12 cellular contexts compared by ENCODE assay signal in the genomic region with DNA sequence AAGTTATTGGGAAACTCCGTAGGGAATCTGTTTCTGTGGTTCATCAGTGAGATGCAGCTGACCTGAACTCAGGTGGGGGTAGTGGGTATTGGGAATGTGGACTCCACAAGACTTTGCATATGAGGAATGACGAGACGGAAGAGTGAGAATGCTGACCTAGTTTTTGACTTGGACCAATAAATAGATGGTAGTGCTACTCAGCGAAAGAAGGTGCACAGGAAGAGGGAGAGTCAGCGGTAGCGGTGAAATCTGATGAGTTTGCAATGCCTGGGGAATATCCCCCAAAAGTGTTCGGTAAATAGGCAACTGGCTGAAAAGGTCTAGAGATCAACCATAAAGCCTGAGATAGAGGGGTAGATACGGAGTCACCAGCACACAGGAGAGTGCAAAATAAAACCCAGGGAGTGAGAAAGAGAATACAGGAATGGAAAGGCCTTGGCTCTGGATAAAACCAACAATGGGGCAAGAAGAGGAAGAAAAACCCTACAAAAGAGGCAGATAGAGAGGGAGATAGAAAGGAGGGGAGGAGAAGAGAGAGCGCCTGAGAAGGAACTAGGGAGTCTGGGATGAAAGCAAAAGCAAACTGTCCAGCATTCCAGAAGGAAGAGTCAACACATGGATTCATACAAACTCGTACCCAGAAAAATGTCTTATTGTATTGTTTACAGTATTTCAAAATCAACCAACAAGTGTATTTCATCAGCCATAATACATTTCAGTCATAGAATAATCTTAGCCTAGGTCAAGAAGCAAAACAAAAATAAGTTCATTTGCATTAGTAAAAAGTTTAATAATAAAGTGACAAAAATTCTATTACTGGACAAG. TPM values are rescaled to one million over a fixed set of nuclear protein-coding genes. Genes with fewer than 3 reads are reported as not detected.
DNase-seq lines count a peak whose midpoint lies in the region; ATAC-seq, FAIRE-seq and TF ChIP-seq lines count a peak whose summit lies in the region.
"Had no signal": no experiment of that assay in that cellular context is flagged by ENCODE, and none has a peak within 500 bp of the region (broad histone marks: within the 10 kb centered on the region; RNA-seq: fewer than 3 reads in every experiment).

No MANE protein-coding gene starts in this region.

- in situ Hi-C loops in G401 (cut with HindIII; ENCODE audit: low sequenced_read_pairs) = no loop called here

- H3K9me3 ChIP-seq in psoas muscle = no peaks in the 10 kb centered on the region
- H3K9me3 ChIP-seq: left lung, right atrium auricular region had no signal

- intact Hi-C loops in psoas muscle (cut with DNase I) = no loop called here

- no peaks in the 10 kb centered on the region for H3K27me3 ChIP-seq in psoas muscle (ENCODE audit: insufficient read depth in 3 of 3, low read length in 2 of 3)
- H3K27me3 ChIP-seq: right atrium auricular region had no signal

- no peak overlapping the region for H3K4me3 Mint-ChIP-seq in activated T-cell treated with anti-CD3 and anti-CD28 coated beads, Interleukin-2, amount 50 U/mL, for 24 hours
- H3K4me3 Mint-ChIP-seq: activated T-cell treated with anti-CD3 and anti-CD28 coated beads, Interleukin-2, amount 50 U/mL, for 72 hours had no signal

- H3K27ac ChIP-seq in epithelial cell of prostate (peak overlapping the region; percentile 94), psoas muscle (no peak overlapping the region)
- H3K27ac ChIP-seq: left lung, right atrium auricular region had no signal

- no peak overlapping the region for H3K27ac Mint-ChIP-seq in activated naive CD4-positive, alpha-beta T cell treated with anti-CD3 and anti-CD28 coated beads, Interleukin-2, amount 50 U/mL, for 72 hours
- H3K27ac Mint-ChIP-seq in activated T-cell treated with anti-CD3 and anti-CD28 coated beads, Interleukin-2, amount 50 U/mL, for 24 hours = no peak overlapping the region
- H3K27ac Mint-ChIP-seq: activated T-cell treated with anti-CD3 and anti-CD28 coated beads, Interleukin-2, amount 50 U/mL, for 72 hours had no signal

- no peaks in the 10 kb centered on the region for H3K36me3 ChIP-seq in psoas muscle (ENCODE audit: insufficient read depth in 1 of 2, low read depth in 1 of 2)
- H3K36me3 ChIP-seq: right atrium auricular region had no signal

- H3K9me3 Mint-ChIP-seq in activated naive CD4-positive, alpha-beta T cell treated with anti-CD3 and anti-CD28 coated beads, Interleukin-2, amount 50 U/mL, for 72 hours = no peaks in the 10 kb centered on the region
- no peaks in the 10 kb centered on the region for H3K9me3 Mint-ChIP-seq in activated T-cell treated with anti-CD3 and anti-CD28 coated beads, Interleukin-2, amount 50 U/mL, for 24 hours
- H3K9me3 Mint-ChIP-seq: activated T-cell treated with anti-CD3 and anti-CD28 coated beads, Interleukin-2, amount 50 U/mL, for 72 hours had no signal

- peak; percentile 20 for FAIRE-seq in RCC 7860 (lab: Jason Lieb, UNC)

- H3K4me1 Mint-ChIP-seq in activated T-cell treated with anti-CD3 and anti-CD28 coated beads, Interleukin-2, amount 50 U/mL, for 24 hours (ENCODE audit: low read depth) = peaks cover 21% of the 10 kb centered on the region

- peaks cover 62% of the 10 kb centered on the region for H3K4me1 ChIP-seq in psoas muscle

- DNase-seq in G401 (ENCODE audit: low spot score) = peak; percentile 73
- DNase-seq in RCC 7860 (ENCODE audit: low spot score) = peak; percentile 37
- DNase-seq in epithelial cell of prostate (ENCODE audit: low read depth, low spot score) = no peak
- DNase-seq in psoas muscle = no peak
- DNase-seq in activated naive CD4-positive, alpha-beta T cell treated with anti-CD3 and anti-CD28 coated beads, Interleukin-2, amount 50 U/mL, for 72 hours (ENCODE audit: low spot score in 2 of 2) = no peak
- no peak for DNase-seq in COR-L47 (lab: John Stamatoyannopoulos, UW)
- DNase-seq in activated T-cell treated with anti-CD3 and anti-CD28 coated beads, Interleukin-2, amount 50 U/mL, for 24 hours = no peak
- DNase-seq in Ammon's horn (ENCODE audit: low spot score) = no peak
- DNase-seq: activated T-cell treated with anti-CD3 and anti-CD28 coated beads, Interleukin-2, amount 50 U/mL, for 72 hours; left lung; NCI-H446 had no signal

- H3K4me3 ChIP-seq in psoas muscle = peak overlapping the region; percentile 14
- H3K4me3 ChIP-seq: right atrium auricular region had no signal

- no peak for TF ChIP-seq CTCF in psoas muscle (IDR thresholded peaks at IDR 0.05)

- H3K27me3 Mint-ChIP-seq in activated T-cell treated with anti-CD3 and anti-CD28 coated beads, Interleukin-2, amount 50 U/mL, for 24 hours = no peaks in the 10 kb centered on the region

- WGBS in psoas muscle, 3 donors = 70 to 84% (median 78%) methylated on average over 10 of the region's 10 CpGs

- ATAC-seq in psoas muscle = no peak
- ATAC-seq in activated naive CD4-positive, alpha-beta T cell treated with anti-CD3 and anti-CD28 coated beads, Interleukin-2, amount 50 U/mL, for 72 hours = no peak
- ATAC-seq: activated T-cell treated with anti-CD3 and anti-CD28 coated beads, Interleukin-2, amount 50 U/mL, for 72 hours; left lung had no signal

- H3K36me3 Mint-ChIP-seq in activated naive CD4-positive, alpha-beta T cell treated with anti-CD3 and anti-CD28 coated beads, Interleukin-2, amount 50 U/mL, for 72 hours = peaks cover 0 to 10% of the 10 kb centered on the region in 2 donors
- peaks cover 5% of the 10 kb centered on the region for H3K36me3 Mint-ChIP-seq in activated T-cell treated with anti-CD3 and anti-CD28 coated beads, Interleukin-2, amount 50 U/mL, for 24 hours (ENCODE audit: low read depth)

RNA-seq across cellular contexts. Expression of a gene that starts 5.4 kb away (rescaled TPM):
- 13.4 and 21.5 TPM in 2 replicates for total RNA-seq in G401 (2014; rRNA removed; shearing (Covaris generic))
- 10 to 100 TPM; 27.7 to 44.7 (median 36.4) TPM for total RNA-seq in psoas muscle
- polyA plus RNA-seq in psoas muscle = 10 to 100 TPM; 16.1 to 34.2 (median 16.8) TPM
- 10 to 100 TPM; 18.4 to 27.2 TPM for total RNA-seq in activated naive CD4-positive, alpha-beta T cell treated with anti-CD3 and anti-CD28 coated beads, Interleukin-2, amount 50 U/mL, for 72 hours

Comparison
In these comparisons a context has a peak if more than half of its experiments do, and no peak if none do; other contexts are left out.
1. DNase-seq: peak in G401 (single experiment) and RCC 7860 (single experiment); none in epithelial cell of prostate (single experiment), psoas muscle (0 of 2), activated naive CD4-positive, alpha-beta T cell treated with anti-CD3 and anti-CD28 coated beads, Interleukin-2, amount 50 U/mL, for 72 hours (0 of 2), COR-L47 (single experiment), activated T-cell treated with anti-CD3 and anti-CD28 coated beads, Interleukin-2, amount 50 U/mL, for 24 hours (single experiment) and Ammon's horn (single experiment).